Comparison of ENCODE assay signal across 13 cellular contexts in the genomic region with DNA sequence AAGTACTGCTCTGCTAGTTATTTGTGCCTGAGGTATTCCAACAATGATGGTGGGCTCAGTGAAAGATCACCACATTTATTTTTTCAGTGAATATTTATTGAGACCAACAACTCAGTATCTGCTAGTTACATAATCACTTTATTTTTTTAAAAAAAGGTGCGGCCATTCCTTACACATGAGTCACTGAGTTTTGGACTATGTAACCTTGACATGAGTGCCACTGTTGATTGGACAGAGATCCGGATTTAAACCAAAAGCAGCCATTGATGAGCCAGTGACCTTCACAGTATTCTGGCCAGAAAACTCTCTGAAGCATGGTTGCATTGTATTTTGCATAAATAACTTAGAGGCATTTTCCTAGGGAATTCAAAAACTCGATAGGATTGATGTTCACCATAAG.
DNase-seq lines count a peak whose midpoint lies in the region; ATAC-seq, FAIRE-seq and TF ChIP-seq lines count a peak whose summit lies in the region.
"Had no signal": no experiment of that assay in that cellular context is flagged by ENCODE, and none has a peak within 500 bp of the region (broad histone marks: within the 10 kb centered on the region; RNA-seq: fewer than 3 reads in every experiment).

No MANE protein-coding gene starts in this region.

- dilution Hi-C loops in mammary epithelial cell (cut with HindIII; ENCODE audit: low sequenced_read_pairs) = no loop called here

- H3K27me3 ChIP-seq in mammary epithelial cell (ENCODE audit: insufficient read depth, low read length) (no peaks in the 10 kb centered on the region), small intestine (ENCODE audit: control insufficient read depth in 2 of 2, insufficient read depth in 2 of 2, low read length in 2 of 2) (no peaks in the 10 kb centered on the region)

- H3K4me1 ChIP-seq in mammary epithelial cell (ENCODE audit: insufficient read depth, low read length) (no peaks in the 10 kb centered on the region), small intestine (ENCODE audit: control insufficient read depth in 2 of 2, insufficient read depth in 1 of 2, low read depth in 1 of 2, low read length in 1 of 2) (no peaks in the 10 kb centered on the region)
- H3K4me1 ChIP-seq: A549 had no signal

- intact Hi-C loops in mammary epithelial cell (cut with micrococcal nuclease) = no loop called here

- H3K36me3 ChIP-seq in mammary epithelial cell (ENCODE audit: insufficient read depth, low read length) = no peaks in the 10 kb centered on the region
- no peaks in the 10 kb centered on the region for H3K36me3 ChIP-seq in small intestine (ENCODE audit: control insufficient read depth in 2 of 2, insufficient read depth in 2 of 2, low read length in 2 of 2)

- BruUV-seq in mammary epithelial cell (replicated peaks; lab: Mats Ljungman, UMichigan) = no TSS peak

- DNase-seq in Caki2 (ENCODE audit: low read depth) = peak; percentile 45
- DNase-seq in HuH-7 (ENCODE audit: low spot score) = peak; percentile 12
- DNase-seq in mammary epithelial cell = peak; percentile 1
- DNase-seq in small intestine = peak; percentile 18
- DNase-seq in DMS79 treated with DMSO at 0.1 percent for 48 hours (lab: John Stamatoyannopoulos, UW) = no peak
- DNase-seq: CD8-positive, alpha-beta T cell; COR-L47; DMS53; HCEC 1CT; HFFc6 had no signal

- in situ Hi-C loops in Caki2 (cut with HindIII; ENCODE audit: low pct_unique_long_range_greater_than_20kb, low sequenced_read_pairs) (no loop called here), mammary epithelial cell (cut with MboI; ENCODE audit: low sequenced_read_pairs in 2 of 2) (loop anchor here in 1 of 2 donors (25.0 kb wide), 1 partner anchor 1661 kb away; no protein-coding TSS in a partner anchor)

- no peak for FAIRE-seq in small intestine (lab: Jason Lieb, UNC)
- FAIRE-seq: A549 had no signal

- no peak overlapping the region for H3K4me2 ChIP-seq in mammary epithelial cell (ENCODE audit: insufficient read depth, low read depth, low read length)
- H3K4me2 ChIP-seq: A549 had no signal

- no peak for TF ChIP-seq CTCF in mammary epithelial cell (conservative IDR thresholded peaks at IDR 0.05 in 1 of 2, IDR thresholded peaks at IDR 0.05 in 1 of 2; ENCODE audit: extremely low read depth in 1 of 2, insufficient read depth in 1 of 2, low read depth in 1 of 2, low read length in 2 of 2)

- CTCF ChIA-PET in mammary epithelial cell (lab: Charles Lee; ENCODE audit: low non-redundant PET) = no interaction called here

- 71% methylated on average over 3 of the region's 3 CpGs for WGBS in mammary epithelial cell (ENCODE audit: low coverage, missing lambda C conversion rate)
- 52 to 78% (median 61%) methylated on average over 3 of the region's 3 CpGs for WGBS in small intestine, 3 donors

- H2AFZ ChIP-seq in mammary epithelial cell (ENCODE audit: low read depth, low read length) = no peak overlapping the region

- H3K79me2 ChIP-seq in mammary epithelial cell (ENCODE audit: insufficient read depth, low read length) = no peaks in the 10 kb centered on the region

- no peak overlapping the region for H3K4me3 ChIP-seq in mammary epithelial cell (replicated peaks in 1 of 3; ENCODE audit: insufficient read depth in 1 of 3, low read depth in 2 of 3, low read length in 3 of 3)
- H3K4me3 ChIP-seq in small intestine (ENCODE audit: low read depth in 1 of 2, low read length in 2 of 2) = no peak overlapping the region
- H3K4me3 ChIP-seq: A549 had no signal

- no peak overlapping the region for H3K9ac ChIP-seq in mammary epithelial cell (ENCODE audit: insufficient read depth, low read length)

- H3K27ac ChIP-seq in mammary epithelial cell (ENCODE audit: insufficient read depth, low read depth, low read length) (no peak overlapping the region), small intestine (ENCODE audit: low read depth in 1 of 2, low read length in 1 of 2) (no peak overlapping the region)
- H3K27ac ChIP-seq: A549 had no signal

- H3K9me3 ChIP-seq in mammary epithelial cell (replicated peaks; ENCODE audit: insufficient read depth, low read length) (no peaks in the 10 kb centered on the region), small intestine (ENCODE audit: control insufficient read depth, low read depth) (no peaks in the 10 kb centered on the region)
- H3K9me3 ChIP-seq: A549 had no signal

- ATAC-seq in HG02759 (IDR thresholded peaks at IDR 0.05; ENCODE audit: unreplicated experiment) (no peak), HG02763 (IDR thresholded peaks at IDR 0.05; ENCODE audit: unreplicated experiment) (no peak)
- ATAC-seq: A549; CD8-positive, alpha-beta T cell had no signal

- H4K20me1 ChIP-seq in mammary epithelial cell (ENCODE audit: insufficient read depth, low read length) = no peaks in the 10 kb centered on the region
